In the genomic region with DNA sequence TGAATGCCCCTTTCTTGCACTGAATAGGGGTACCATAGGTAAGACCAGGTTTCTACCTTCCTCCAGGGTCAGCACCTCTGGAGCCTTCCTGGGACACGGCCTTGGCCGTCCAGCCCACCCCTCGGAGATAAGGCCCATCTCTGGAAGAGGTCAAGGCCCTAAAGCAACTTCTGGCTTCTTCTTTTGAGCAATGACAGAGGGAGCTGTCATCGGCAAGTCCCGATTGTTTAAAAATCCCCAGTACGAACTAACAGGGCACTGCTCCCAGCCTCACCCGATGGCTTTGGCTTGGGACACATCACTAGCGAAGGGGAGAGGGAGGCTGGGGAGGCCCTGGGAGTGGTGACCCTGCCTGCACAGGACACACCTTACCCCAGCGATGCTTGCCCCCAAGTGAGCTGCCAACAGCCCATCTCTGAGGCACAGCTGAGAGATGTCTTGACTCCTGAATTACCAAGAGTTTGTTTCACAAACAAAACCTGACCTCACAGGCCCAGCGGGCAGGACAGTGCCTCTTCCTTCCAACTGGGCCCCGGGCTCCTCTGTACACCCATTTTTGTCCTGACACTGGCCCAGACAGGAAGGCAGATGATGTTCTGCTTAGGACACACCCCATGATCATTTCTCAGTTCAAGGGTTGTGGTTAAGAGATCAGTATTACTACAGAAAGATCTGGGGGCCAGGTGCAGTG, we compare ENCODE assay signal across 9 cellular contexts. TPM values are rescaled to one million over a fixed set of nuclear protein-coding genes. Genes with fewer than 3 reads are reported as not detected.
DNase-seq lines count a peak whose midpoint lies in the region; ATAC-seq and TF ChIP-seq lines count a peak whose summit lies in the region.
"Had no signal": no experiment of that assay in that cellular context is flagged by ENCODE, and none has a peak within 500 bp of the region (broad histone marks: within the 10 kb centered on the region; RNA-seq: fewer than 3 reads in every experiment).

No MANE protein-coding gene starts in this region.

- peaks cover 10% of the 10 kb centered on the region for H3K36me3 Mint-ChIP-seq in neural progenitor cell

- H3K27ac Mint-ChIP-seq in neural progenitor cell: no peak overlapping the region

- no peak overlapping the region for H2AFZ ChIP-seq in neural progenitor cell (replicated peaks)

- H3K27me3 Mint-ChIP-seq in neural progenitor cell (ENCODE audit: insufficient read depth, low read depth): peaks cover 14% of the 10 kb centered on the region

- DNase-seq in GM12864 (ENCODE audit: low read depth) (peak; percentile 87), caudate nucleus (lab: John Stamatoyannopoulos, UW) (no peak), neural progenitor cell (ENCODE audit: low spot score) (no peak), NCI-H187 treated with DMSO at 0.1 percent for 48 hours (lab: John Stamatoyannopoulos, UW) (no peak), NCI-H2081 (lab: John Stamatoyannopoulos, UW) (no peak), HuH-7.5 (ENCODE audit: low spot score) (no peak)

- peaks cover 38% of the 10 kb centered on the region for H4K20me1 ChIP-seq in neural progenitor cell (ENCODE audit: low read depth)

- peak; percentile 43 for ATAC-seq in HG03280 (IDR thresholded peaks at IDR 0.05; ENCODE audit: unreplicated experiment)
- no peak for ATAC-seq in HG03442 (IDR thresholded peaks at IDR 0.05; ENCODE audit: unreplicated experiment)

- H3K9me3 Mint-ChIP-seq in neural progenitor cell: no peaks in the 10 kb centered on the region

- H3K4me1 ChIP-seq in neural progenitor cell: peaks cover 9% of the 10 kb centered on the region

- no peak for TF ChIP-seq CTCF in GM12864 (IDR thresholded peaks at IDR 0.05; ENCODE audit: low read depth, low read length, missing control alignments)
- no peak for TF ChIP-seq CTCF in neural progenitor cell (IDR thresholded peaks at IDR 0.05)

- peaks cover 60% of the 10 kb centered on the region for H3F3A ChIP-seq in neural progenitor cell (ENCODE audit: low read depth)

- no peak overlapping the region for H3K4me2 ChIP-seq in neural progenitor cell

- H3K9ac ChIP-seq in neural progenitor cell: no peak overlapping the region

- no peaks in the 10 kb centered on the region for H3K27me3 ChIP-seq in neural progenitor cell

- no peaks in the 10 kb centered on the region for H3K79me2 ChIP-seq in neural progenitor cell (ENCODE audit: low read depth)

- H3K27ac ChIP-seq in caudate nucleus (ENCODE audit: low read depth, low read length) (peak overlapping the region; percentile 97), neural progenitor cell (no peak overlapping the region)

- no peaks in the 10 kb centered on the region for H3K36me3 ChIP-seq in neural progenitor cell

- H3K4me3 Mint-ChIP-seq in neural progenitor cell: peak overlapping the region; percentile 24

- no peaks in the 10 kb centered on the region for H3K9me3 ChIP-seq in neural progenitor cell (ENCODE audit: low read depth)

- H3K4me1 Mint-ChIP-seq in neural progenitor cell: peaks cover 16% of the 10 kb centered on the region

- H3K4me3 ChIP-seq in GM12864 (ENCODE audit: low read depth, low read length) (peak overlapping the region; percentile 70; the same call in 1 of the 2 replicates), neural progenitor cell (no peak overlapping the region)

RNA-seq across cellular contexts. Expression of gene SYNGR2, which starts 4.8 kb away (rescaled TPM):
- 6.2 and 19.8 TPM in 2 replicates for total RNA-seq in neural progenitor cell (ENCODE audit: low replicate concordance)

RNA-seq across cellular contexts. Expression of gene TK1, which starts 13.7 kb away (rescaled TPM):
- 27.3 and 61.7 TPM in 2 replicates for total RNA-seq in neural progenitor cell (ENCODE audit: low replicate concordance)

RNA-seq across cellular contexts. Expression of gene AFMID, which starts 14.0 kb away (rescaled TPM):
- 76.8 and 78.4 TPM in 2 replicates for total RNA-seq in neural progenitor cell (ENCODE audit: low replicate concordance)

RNA-seq across cellular contexts. Expression of gene C17orf99, which starts 27.0 kb away (rescaled TPM):
- total RNA-seq in neural progenitor cell (ENCODE audit: low replicate concordance): not detected in 2 replicates
- total RNA-seq: subcutaneous adipose tissue had no signal

RNA-seq across cellular contexts. Expression of gene BIRC5, which starts 40.9 kb away (rescaled TPM):
- 144 and 169 TPM in 2 replicates for total RNA-seq in neural progenitor cell (ENCODE audit: low replicate concordance)
